In genomic region chr6:150894935-150895686, GRCh38 we compare ENCODE assay signal across 9 cellular contexts. TPM values are rescaled to one million over a fixed set of nuclear protein-coding genes. Genes with fewer than 3 reads are reported as not detected.
DNase-seq lines count a peak whose midpoint lies in the region; ATAC-seq and TF ChIP-seq lines count a peak whose summit lies in the region.
"Had no signal": no experiment of that assay in that cellular context is flagged by ENCODE, and none has a peak within 500 bp of the region (broad histone marks: within the 10 kb centered on the region; RNA-seq: fewer than 3 reads in every experiment).

No MANE protein-coding gene starts in this region.

- H2AFZ ChIP-seq in smooth muscle cell (ENCODE audit: low read depth) = no peak overlapping the region

- H3K27ac ChIP-seq in foreskin keratinocyte (no peak overlapping the region), upper lobe of left lung (no peak overlapping the region), smooth muscle cell (ENCODE audit: low read depth) (no peak overlapping the region)

- H3K4me3 Mint-ChIP-seq in WTC11 = no peak overlapping the region

- H3K9me3 Mint-ChIP-seq in WTC11 = no peaks in the 10 kb centered on the region

- H3K79me2 ChIP-seq in smooth muscle cell (ENCODE audit: low read depth) = no peaks in the 10 kb centered on the region

- TF ChIP-seq CTCF in WTC11 (IDR thresholded peaks at IDR 0.05) (no peak), foreskin keratinocyte (conservative IDR thresholded peaks at IDR 0.05) (no peak), upper lobe of left lung (IDR thresholded peaks at IDR 0.05) (no peak), smooth muscle cell (IDR thresholded peaks at IDR 0.05; ENCODE audit: borderline replicate concordance, insufficient read depth, poor library complexity, severe bottlenecking) (no peak)

- H3K27me3 Mint-ChIP-seq in WTC11 (ENCODE audit: low read depth) = no peaks in the 10 kb centered on the region

- no peak for TF ChIP-seq POLR2A in upper lobe of left lung (IDR thresholded peaks at IDR 0.05)

- no peaks in the 10 kb centered on the region for H3K27me3 ChIP-seq in foreskin keratinocyte
- no peaks in the 10 kb centered on the region for H3K27me3 ChIP-seq in upper lobe of left lung
- H3K27me3 ChIP-seq in smooth muscle cell (ENCODE audit: low read depth) = no peaks in the 10 kb centered on the region

- H3K9me3 ChIP-seq in upper lobe of left lung (no peaks in the 10 kb centered on the region), smooth muscle cell (replicated peaks; ENCODE audit: low read depth) (no peaks in the 10 kb centered on the region)
- H3K9me3 ChIP-seq: HAP-1 had no signal

- H4K20me1 ChIP-seq in smooth muscle cell (ENCODE audit: low read depth) = peaks cover 30% of the 10 kb centered on the region

- peak; percentile 42 for DNase-seq in D341Med (ENCODE audit: low spot score)
- no peak for DNase-seq in WTC11 (ENCODE audit: low spot score)
- DNase-seq in foreskin keratinocyte = no peak
- peak in 1 of 2 donors; percentile 27 for DNase-seq in upper lobe of left lung
- no peak for DNase-seq in smooth muscle cell (lab: John Stamatoyannopoulos, UW; ENCODE audit: unreplicated experiment)
- no peak for DNase-seq in RKO (ENCODE audit: low spot score)

- H3K4me3 ChIP-seq in upper lobe of left lung (no peak overlapping the region), smooth muscle cell (no peak overlapping the region)
- H3K4me3 ChIP-seq: HAP-1 had no signal

- H3K4me1 ChIP-seq in foreskin keratinocyte (peaks cover 10% of the 10 kb centered on the region), upper lobe of left lung (peaks cover 0 to 6% (median 6%) of the 10 kb centered on the region in 4 donors), smooth muscle cell (ENCODE audit: low read depth) (no peaks in the 10 kb centered on the region)
- H3K4me1 ChIP-seq: HAP-1 had no signal

- no peak overlapping the region for H3K9ac ChIP-seq in smooth muscle cell (ENCODE audit: low read depth)

- TF ChIP-seq EP300 in upper lobe of left lung (IDR thresholded peaks at IDR 0.05) = no peak

- peak; percentile 73 for ATAC-seq in GM19463 (IDR thresholded peaks at IDR 0.05; ENCODE audit: unreplicated experiment)
- ATAC-seq in HG03521 (IDR thresholded peaks at IDR 0.05; ENCODE audit: unreplicated experiment) = peak; percentile 51
- ATAC-seq in WTC11 = peak; percentile 47
- ATAC-seq in foreskin keratinocyte = peak; percentile 58
- ATAC-seq in upper lobe of left lung (ENCODE audit: low FRiP score in 2 of 2) = peak; percentile 32 to 38

- 32 to 41% methylated on average over 12 of the region's 12 CpGs for WGBS in upper lobe of left lung, 2 donors
- 91% methylated on average over 12 of the region's 12 CpGs for WGBS in smooth muscle cell (ENCODE audit: low lambda C conversion rate)

- H3K4me2 ChIP-seq in smooth muscle cell = no peak overlapping the region

- H3F3A ChIP-seq in smooth muscle cell (ENCODE audit: low read depth) = no peaks in the 10 kb centered on the region

- H3K4me1 Mint-ChIP-seq in WTC11 = no peaks in the 10 kb centered on the region

- H3K27ac Mint-ChIP-seq in WTC11 = peak overlapping the region; percentile 76

- H3K36me3 ChIP-seq in upper lobe of left lung (peaks cover 0 to 4% (median 1%) of the 10 kb centered on the region in 4 donors), smooth muscle cell (ENCODE audit: low read depth) (no peaks in the 10 kb centered on the region)

- H3K36me3 Mint-ChIP-seq in WTC11 = peaks cover 38% of the 10 kb centered on the region

- CTCF ChIA-PET in WTC11 (lab: Charles Lee) = interaction anchor here (0.6 to 1.8 kb wide), 7 partner anchors 9 to 1032 kb away, joined by 3 to 6 read pairs (median 3); no protein-coding TSS in a partner anchor

- POLR2A ChIA-PET in WTC11 (lab: Charles Lee) = interaction anchor here (0.6 kb wide), 1 partner anchor 473 kb away, joined by 3 read pairs; no protein-coding TSS in a partner anchor

TF ChIP-seq in WTC11, 78 proteins besides CTCF, POLR2A, EP300 and RAD21:
- TF ChIP-seq TEAD1 (CRISPR knock-in tag; IDR thresholded peaks at IDR 0.05) = no peak
- no peak for TF ChIP-seq ZNF317 (CRISPR knock-in tag; IDR thresholded peaks at IDR 0.05; ENCODE audit: borderline replicate concordance, low read depth)
- no peak for TF ChIP-seq ATF1 (CRISPR knock-in tag; IDR thresholded peaks at IDR 0.05)
- no peak for TF ChIP-seq SP1 (CRISPR knock-in tag; conservative IDR thresholded peaks at IDR 0.05)
- no peak for TF ChIP-seq ZNF281 (CRISPR knock-in tag; IDR thresholded peaks at IDR 0.05)

RNA-seq across cellular contexts. Expression of gene MTHFD1L, which starts 29.6 kb away (rescaled TPM):
- 83.2 to 104 TPM (median 88.0 TPM) in 3 replicates for total RNA-seq in WTC11 (2021)
- total RNA-seq in foreskin keratinocyte = 44.5 and 45.7 TPM in 2 replicates
- 33.8 and 36.4 TPM in 2 replicates for polyA plus RNA-seq in foreskin keratinocyte
- 10 to 100 TPM; 11.8 to 32.3 (median 19.4) TPM for total RNA-seq in upper lobe of left lung
- 35.9 and 36.5 TPM in 2 replicates for total RNA-seq in smooth muscle cell
- polyA plus RNA-seq in smooth muscle cell = 46.2 and 67.6 TPM in 2 replicates
